ENCODE assay signal across 8 cellular contexts in genomic region chr9:120755827-120756434, GRCh38. TPM values are rescaled to one million over a fixed set of nuclear protein-coding genes. Genes with fewer than 3 reads are reported as not detected.
A peak's percentile ranks its signal among the peaks of the same experiment; 100 is the strongest.
DNase-seq lines count a peak whose midpoint lies in the region; ATAC-seq, FAIRE-seq and TF ChIP-seq lines count a peak whose summit lies in the region.

No MANE protein-coding gene starts in this region.

- no peak overlapping the region for H3K4me3 ChIP-seq in CD4-positive, CD25-positive, alpha-beta regulatory T cell (ENCODE audit: low read depth, low read length)
- no peak overlapping the region for H3K4me3 ChIP-seq in WI38 (ENCODE audit: low read depth, low read length)
- no peak overlapping the region for H3K4me3 ChIP-seq in breast epithelium
- no peak overlapping the region for H3K4me3 ChIP-seq in kidney (ENCODE audit: low read length in 2 of 2)

- H3K27ac Mint-ChIP-seq in CD4-positive, CD25-positive, alpha-beta regulatory T cell, result peak overlapping the region; percentile 28 to 82 (median 79)

- H3K4me1 ChIP-seq in CD4-positive, CD25-positive, alpha-beta regulatory T cell (ENCODE audit: control insufficient read depth, insufficient read depth, low read length, poor library complexity, severe bottlenecking), result no peaks in the 10 kb centered on the region
- no peaks in the 10 kb centered on the region for H3K4me1 ChIP-seq in breast epithelium
- peaks cover 0 to 4% of the 10 kb centered on the region in 2 donors for H3K4me1 ChIP-seq in kidney (ENCODE audit: control insufficient read depth in 1 of 2, insufficient read depth in 1 of 2, low read depth in 1 of 2, low read length in 2 of 2)

- H3K36me3 Mint-ChIP-seq in CD4-positive, CD25-positive, alpha-beta regulatory T cell, result peaks cover 4% of the 10 kb centered on the region

- peaks cover 12% of the 10 kb centered on the region for H3K36me3 ChIP-seq in CD4-positive, CD25-positive, alpha-beta regulatory T cell (ENCODE audit: control insufficient read depth, insufficient read depth, low read length)
- no peaks in the 10 kb centered on the region for H3K36me3 ChIP-seq in breast epithelium
- H3K36me3 ChIP-seq in kidney (ENCODE audit: control insufficient read depth in 1 of 2, insufficient read depth in 2 of 2, low read length in 2 of 2), result peaks cover 0 to 5% of the 10 kb centered on the region in 2 donors

- no peak for TF ChIP-seq POLR2A in breast epithelium (IDR thresholded peaks at IDR 0.05)

- no peaks in the 10 kb centered on the region for H3K27me3 ChIP-seq in CD4-positive, CD25-positive, alpha-beta regulatory T cell (ENCODE audit: control insufficient read depth, insufficient read depth, low read length)
- H3K27me3 ChIP-seq in breast epithelium, result no peaks in the 10 kb centered on the region

- H3K4me3 Mint-ChIP-seq in CD4-positive, CD25-positive, alpha-beta regulatory T cell, result no peak overlapping the region

- intact Hi-C loops in breast epithelium (cut with DNase I; ENCODE audit: low total_unique reads) (no loop called here), kidney (cut with DNase I) (no loop called here)

- H3K4me1 Mint-ChIP-seq in CD4-positive, CD25-positive, alpha-beta regulatory T cell, result peaks cover 6 to 14% (median 9%) of the 10 kb centered on the region in 4 donors

- ATAC-seq in CD4-positive, CD25-positive, alpha-beta regulatory T cell (ENCODE audit: low read depth in 2 of 2), result peak; percentile 63 to 64
- peak; percentile 57 for ATAC-seq in GM19395 (IDR thresholded peaks at IDR 0.05; ENCODE audit: unreplicated experiment)

- no peaks in the 10 kb centered on the region for H3K9me3 ChIP-seq in CD4-positive, CD25-positive, alpha-beta regulatory T cell (ENCODE audit: control insufficient read depth in 2 of 2, low read length in 2 of 2)
- H3K9me3 ChIP-seq in breast epithelium, result no peaks in the 10 kb centered on the region
- H3K9me3 ChIP-seq in kidney (ENCODE audit: control insufficient read depth in 1 of 2, low read length in 2 of 2), result no peaks in the 10 kb centered on the region

- H3K27ac ChIP-seq in CD4-positive, CD25-positive, alpha-beta regulatory T cell (ENCODE audit: insufficient read depth, low read length, poor library complexity, severe bottlenecking), result peak overlapping the region; percentile 1
- no peak overlapping the region for H3K27ac ChIP-seq in breast epithelium
- H3K27ac ChIP-seq in kidney (ENCODE audit: low read depth in 2 of 2, low read length in 2 of 2), result no peak overlapping the region

- no peak overlapping the region for H3K9ac ChIP-seq in kidney (ENCODE audit: low read length in 2 of 2)

- FAIRE-seq in kidney (lab: Jason Lieb, UNC), result no peak

- peak; percentile 62 to 74 (median 72) for DNase-seq in CD4-positive, CD25-positive, alpha-beta regulatory T cell
- DNase-seq in NCI-H1105 (lab: John Stamatoyannopoulos, UW) (peak; percentile 35), breast epithelium (ENCODE audit: low spot score in 2 of 2) (peak in 1 of 2 donors; percentile 37), kidney (no peak), NCI-H187 treated with DMSO at 0.1 percent for 48 hours (lab: John Stamatoyannopoulos, UW) (no peak)
- peak; percentile 38 for DNase-seq in stimulated activated CD4-positive, alpha-beta T cell treated with anti-CD3 and anti-CD28 coated beads, Interleukin-4, amount 100 ng/mL, for 1 hour

- no peaks in the 10 kb centered on the region for H3K27me3 Mint-ChIP-seq in CD4-positive, CD25-positive, alpha-beta regulatory T cell

- H3K9me3 Mint-ChIP-seq in CD4-positive, CD25-positive, alpha-beta regulatory T cell, result no peaks in the 10 kb centered on the region

- peak; percentile 71 for TF ChIP-seq CTCF in WI38 (IDR thresholded peaks at IDR 0.05; ENCODE audit: low read depth, low read length)
- TF ChIP-seq CTCF in breast epithelium (IDR thresholded peaks at IDR 0.05), result peak; percentile 76 to 94 (median 91)
- peak; percentile 88 for TF ChIP-seq CTCF in kidney (IDR thresholded peaks at IDR 0.05; ENCODE audit: borderline replicate concordance, extremely low read depth, insufficient read depth)

RNA-seq across cellular contexts. Expression of gene FBXW2, which starts 37.3 kb away (rescaled TPM):
- 87.8 TPM for total RNA-seq in CD4-positive, CD25-positive, alpha-beta regulatory T cell
- polyA plus RNA-seq in CD4-positive, CD25-positive, alpha-beta regulatory T cell, result 10 to 100 TPM; 34.0 to 43.1 (median 39.3) TPM
- total RNA-seq in breast epithelium, result 10 to 100 TPM; 44.9 to 49.9 (median 49.8) TPM
- 67.8 TPM for total RNA-seq in kidney
- polyA plus RNA-seq in kidney (ENCODE audit: insufficient read depth, low read depth, low replicate concordance), result 13.8 TPM

RNA-seq across cellular contexts. Expression of gene MEGF9, which starts 41.7 kb away (rescaled TPM):
- total RNA-seq in CD4-positive, CD25-positive, alpha-beta regulatory T cell, result 17.8 TPM
- polyA plus RNA-seq in CD4-positive, CD25-positive, alpha-beta regulatory T cell, result 1 to 10 TPM; 4.6 to 7.7 (median 7.3) TPM
- total RNA-seq in breast epithelium, result 10 to 100 TPM; 22.0 to 30.3 (median 27.2) TPM
- total RNA-seq in kidney, result 20.4 TPM
- polyA plus RNA-seq in kidney (ENCODE audit: insufficient read depth, low read depth, low replicate concordance), result 12.4 TPM

Comparison
In these comparisons a context has a peak if more than half of its experiments do, and no peak if none do; other contexts are left out.
1. DNase-seq: peak in CD4-positive, CD25-positive, alpha-beta regulatory T cell (3 of 3), NCI-H1105 (single experiment) and stimulated activated CD4-positive, alpha-beta T cell treated with anti-CD3 and anti-CD28 coated beads, Interleukin-4, amount 100 ng/mL, for 1 hour (single experiment); none in kidney (single experiment) and NCI-H187 treated with DMSO at 0.1 percent for 48 hours (single experiment).
2. Peak in every context shown above with its lines, with median percentiles within 50 percentile points of each other: CTCF ChIP-seq.